ENCODE assay signal across 26 cellular contexts in the genomic region with DNA sequence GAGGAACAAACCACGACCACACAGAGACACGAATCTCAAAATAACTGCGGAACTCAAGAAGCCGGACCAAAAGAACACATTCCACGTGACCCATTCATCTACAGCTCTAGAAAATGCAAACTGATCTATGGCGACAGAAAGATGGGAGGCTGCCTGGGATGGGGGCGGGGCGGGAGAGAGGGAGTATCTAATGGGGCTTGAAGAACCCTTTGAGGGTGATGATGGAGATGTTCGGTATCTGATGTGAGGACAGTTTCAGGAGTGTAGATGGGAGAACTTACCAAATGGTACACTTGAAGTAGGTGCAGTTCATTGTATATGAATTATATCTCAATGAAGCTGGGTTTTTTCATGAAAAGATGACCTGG. TPM values are rescaled to one million over a fixed set of nuclear protein-coding genes. Genes with fewer than 3 reads are reported as not detected.
DNase-seq lines count a peak whose midpoint lies in the region; ATAC-seq, FAIRE-seq and TF ChIP-seq lines count a peak whose summit lies in the region.
"Had no signal": no experiment of that assay in that cellular context is flagged by ENCODE, and none has a peak within 500 bp of the region (broad histone marks: within the 10 kb centered on the region; RNA-seq: fewer than 3 reads in every experiment).

No MANE protein-coding gene starts in this region.

- H2AFZ ChIP-seq in IMR-90 (replicated peaks; ENCODE audit: low read length, poor library complexity) (no peak overlapping the region), K562 (ENCODE audit: low read depth, low read length) (peak overlapping the region; percentile 78)

- BruUV-seq in IMR-90 (replicated peaks; lab: Mats Ljungman, UMichigan): no TSS peak
- no TSS peak for BruUV-seq in K562 (replicated peaks; lab: Mats Ljungman, UMichigan)

- no peak overlapping the region for H4K5ac ChIP-seq in IMR-90 (ENCODE audit: low read depth, low read length)

- no peak overlapping the region for H3K4ac ChIP-seq in IMR-90 (ENCODE audit: low read depth, low read length)

- no peak overlapping the region for H3K27ac ChIP-seq in IMR-90 (ENCODE audit: insufficient read depth, low read length)
- no peak overlapping the region for H3K27ac ChIP-seq in K562 (ENCODE audit: extremely low read depth, low read depth, low read length)
- peak overlapping the region; percentile 73 to 84 for H3K27ac ChIP-seq in tibial artery
- H3K27ac ChIP-seq: colonic mucosa had no signal

- 0 out of 2 replicates have a peak overlapping the region, but pooled peaks have one; percentile 15 for H4K91ac ChIP-seq in IMR-90 (ENCODE audit: insufficient read depth, low read depth, low read length)

- H3K27me3 ChIP-seq in IMR-90 (ENCODE audit: control insufficient read depth, insufficient read depth, low read length) (no peaks in the 10 kb centered on the region), K562 (ENCODE audit: control insufficient read depth in 2 of 2, insufficient read depth in 2 of 2, low read length in 2 of 2) (no peaks in the 10 kb centered on the region), tibial artery (no peaks in the 10 kb centered on the region)
- H3K27me3 ChIP-seq: adrenal gland, breast epithelium, colonic mucosa had no signal

- H3K9me1 ChIP-seq in IMR-90 (ENCODE audit: insufficient read depth, low read length): peaks cover 10% of the 10 kb centered on the region
- no peaks in the 10 kb centered on the region for H3K9me1 ChIP-seq in K562 (ENCODE audit: control insufficient read depth, insufficient read depth, low read length)

- H2BK5ac ChIP-seq in IMR-90 (ENCODE audit: low read depth, low read length, poor library complexity, severe bottlenecking): no peak overlapping the region

- H3K9me3 ChIP-seq in IMR-90 (ENCODE audit: control insufficient read depth, insufficient read depth, low read length): no peaks in the 10 kb centered on the region
- H3K9me3 ChIP-seq in K562 (replicated peaks; ENCODE audit: control insufficient read depth, insufficient read depth, low read depth, low read length): no peaks in the 10 kb centered on the region; the same call in 1 of the 2 replicates
- no peaks in the 10 kb centered on the region for H3K9me3 ChIP-seq in tibial artery
- H3K9me3 ChIP-seq: adrenal gland, breast epithelium, colonic mucosa had no signal

- DNase-seq in IMR-90 (no peak), K562 (ENCODE audit: extremely low read depth in 1 of 4, low spot score in 3 of 4) (peak in 1 of 4 experiments; percentile 28), posterior vena cava (ENCODE audit: low spot score) (peak; percentile 53), tibial artery (no peak), GM19239 (ENCODE audit: insufficient read length, low spot score) (no peak), NCI-H2196 treated with DMSO at 0.1 percent for 48 hours (lab: John Stamatoyannopoulos, UW; ENCODE audit: unreplicated experiment) (no peak), GF-D8 (lab: John Stamatoyannopoulos, UW) (no peak)
- DNase-seq: activated CD8-positive, alpha-beta T cell treated with anti-CD3 and anti-CD28 coated beads for 36 hours; activated T-cell treated with anti-CD3 and anti-CD28 coated beads for 4 hours; colonic mucosa; effector memory CD4-positive, alpha-beta T cell; EL; erythroblast; foreskin fibroblast; HFFc6; hippocampal formation; immature natural killer cell; naive thymus-derived CD4-positive, alpha-beta T cell; NCI-H1417 treated with DMSO at 0.1 percent for 48 hours; NCI-H446 treated with DMSO at 0.1 percent for 48 hours; PC-3; SIG-M5 had no signal

- WGBS in IMR-90 (ENCODE audit: extremely low coverage in 2 of 2, insufficient read length in 1 of 2), 2 experiments: 80% methylated on average over 1 of the region's 9 CpGs; no CpG with 5 or more reads in 1 of the 2 experiments
- WGBS in K562 (ENCODE audit: insufficient coverage, low coverage, missing lambda C conversion rate): 35% methylated on average over 9 of the region's 9 CpGs

- dilution Hi-C loops in IMR-90 (cut with HindIII; ENCODE audit: low sequenced_read_pairs, unreplicated experiment): no loop called here

- ATAC-seq in IMR-90 (ENCODE audit: low read depth): no peak
- ATAC-seq in K562: peak; percentile 30; the same call in 1 of the 3 replicates
- ATAC-seq: activated CD4-positive, CD25-positive, alpha-beta regulatory T cell treated with anti-CD3 and anti-CD28 coated beads, Interleukin-2, amount 50 U/mL, for 24 hours; activated CD8-positive, alpha-beta T cell treated with anti-CD3 and anti-CD28 coated beads for 36 hours; PC-3 had no signal

- no peak for TF ChIP-seq EP300 in K562 (IDR thresholded peaks at IDR 0.05; ENCODE audit: low read length)

- no peak overlapping the region; the same call in none of the 2 replicates for H2AK5ac ChIP-seq in IMR-90 (ENCODE audit: low read depth, low read length)

- H4K20me1 ChIP-seq in IMR-90 (ENCODE audit: insufficient read depth, low read length) (no peaks in the 10 kb centered on the region), K562 (replicated peaks; ENCODE audit: control insufficient read depth, insufficient read depth, low read length) (no peaks in the 10 kb centered on the region)

- no peaks in the 10 kb centered on the region for H3K79me2 ChIP-seq in K562 (ENCODE audit: control insufficient read depth, insufficient read depth, low read length)

- no peak overlapping the region for H3K4me3 ChIP-seq in IMR-90 (ENCODE audit: insufficient read depth, low read depth, low read length)
- H3K4me3 ChIP-seq in K562: no peak overlapping the region
- no peak overlapping the region for H3K4me3 ChIP-seq in tibial artery
- H3K4me3 ChIP-seq: adrenal gland, breast epithelium, colonic mucosa had no signal

- peak overlapping the region; percentile 51; the same call in 1 of the 2 replicates for H2BK20ac ChIP-seq in IMR-90 (ENCODE audit: low read depth, low read length)

- H3K79me1 ChIP-seq in IMR-90 (ENCODE audit: low read depth in 1 of 2, low read length in 2 of 2): no peaks in the 10 kb centered on the region

- H3K36me3 ChIP-seq in IMR-90 (ENCODE audit: control insufficient read depth, insufficient read depth, low read length) (no peaks in the 10 kb centered on the region), K562 (ENCODE audit: control insufficient read depth, insufficient read depth, low read length) (no peaks in the 10 kb centered on the region), tibial artery (no peaks in the 10 kb centered on the region)
- H3K36me3 ChIP-seq: adrenal gland, breast epithelium, colonic mucosa had no signal

- no peak overlapping the region for H4K8ac ChIP-seq in IMR-90 (ENCODE audit: low read depth in 2 of 2, low read length in 2 of 2)

- no peak overlapping the region for H3K56ac ChIP-seq in IMR-90 (ENCODE audit: extremely low read depth, insufficient read depth, low read length)

- FAIRE-seq in K562 (lab: Jason Lieb, UNC): peak; percentile 26
- no peak for FAIRE-seq in GM19239 (lab: Jason Lieb, UNC)
- FAIRE-seq: urothelium cell line had no signal

- TF ChIP-seq RAD21 in IMR-90 (IDR thresholded peaks at IDR 0.05; ENCODE audit: low read length) (no peak), K562 (CRISPR knock-in tag; conservative IDR thresholded peaks at IDR 0.05 in 1 of 2, IDR thresholded peaks at IDR 0.05 in 1 of 2) (no peak)

- intact Hi-C loops in IMR-90 (cut with micrococcal nuclease) (no loop called here), K562 (cut with micrococcal nuclease) (no loop called here), posterior vena cava (cut with DNase I) (loop anchor here in 1 of 2 donors (1.0 kb wide), 1 partner anchor 165 kb away; the partner anchor contains the start of gene TAF1B), tibial artery (cut with DNase I; ENCODE audit: low total_unique reads) (loop anchor here (5.0 kb wide), 1 partner anchor 34 kb away; the partner anchor contains the start of gene KLF11)

- H3K18ac ChIP-seq in IMR-90 (ENCODE audit: low read depth, low read length): no peak overlapping the region

- TF ChIP-seq CTCF in IMR-90 (conservative IDR thresholded peaks at IDR 0.05; ENCODE audit: low read depth, low read length): no peak
- no peak for TF ChIP-seq CTCF in K562 (IDR thresholded peaks at IDR 0.05 in 2 of 3, conservative IDR thresholded peaks at IDR 0.05 in 1 of 3; ENCODE audit: insufficient read depth in 2 of 3, low read depth in 1 of 3, low read length in 3 of 3)
- no peak for TF ChIP-seq CTCF in tibial artery (IDR thresholded peaks at IDR 0.05)

- H3K9ac ChIP-seq in IMR-90 (ENCODE audit: low read depth, low read length): no peak overlapping the region
- peak overlapping the region in 1 of 2 experiments; percentile 47; a peak in 1 of 4 replicates for H3K9ac ChIP-seq in K562 (ENCODE audit: insufficient read depth in 1 of 2, low read depth in 2 of 2, low read length in 2 of 2)

- no peak overlapping the region for H3K4me2 ChIP-seq in IMR-90 (ENCODE audit: low read depth, low read length)
- peak overlapping the region; percentile 17; the same call in 1 of the 2 replicates for H3K4me2 ChIP-seq in K562 (ENCODE audit: insufficient read depth, low read length)

- peaks cover 28% of the 10 kb centered on the region for H3K4me1 ChIP-seq in IMR-90 (ENCODE audit: control insufficient read depth, insufficient read depth, low read length)
- peaks cover 8 to 40% of the 10 kb centered on the region in 2 experiments for H3K4me1 ChIP-seq in K562 (replicated peaks in 1 of 2; ENCODE audit: control insufficient read depth in 2 of 2, insufficient read depth in 2 of 2, low read length in 2 of 2)
- peaks cover 3 to 60% (median 52%) of the 10 kb centered on the region in 4 donors for H3K4me1 ChIP-seq in tibial artery
- H3K4me1 ChIP-seq: colonic mucosa had no signal

- CTCF ChIA-PET in IMR-90 (lab: Yijun Ruan, JAX): interaction anchor here (1.5 kb wide), 1 partner anchor 19 kb away, joined by 4 read pairs; no protein-coding TSS in a partner anchor
- CTCF ChIA-PET in K562 (lab: Yijun Ruan, JAX; ENCODE audit: low intra/inter-chr PET ratio): no interaction called here

- H2BK120ac ChIP-seq in IMR-90 (ENCODE audit: low read depth, low read length): no peak overlapping the region

- no peak overlapping the region for H3K14ac ChIP-seq in IMR-90 (replicated peaks; ENCODE audit: low read depth, low read length)

- peak overlapping the region; percentile 28; the same call in 1 of the 3 replicates for H2BK15ac ChIP-seq in IMR-90 (ENCODE audit: low read depth, low read length)

- H3K23ac ChIP-seq in IMR-90 (ENCODE audit: low read depth, low read length): no peak overlapping the region

- H2AK9ac ChIP-seq in IMR-90 (replicated peaks; ENCODE audit: low read depth, low read length, poor library complexity): no peak overlapping the region

- TF ChIP-seq POLR2A in IMR-90 (IDR thresholded peaks at IDR 0.05; ENCODE audit: low read depth, low read length) (no peak), K562 (conservative IDR thresholded peaks at IDR 0.05) (no peak)

- POLR2A ChIA-PET in IMR-90 (lab: Charles Lee; ENCODE audit: unreplicated experiment): no interaction called here
- POLR2A ChIA-PET in K562 (lab: Yijun Ruan, JAX): interaction anchor here (0.9 to 1.2 kb wide), 4 partner anchors 11 to 165 kb away, joined by 3 to 4 read pairs (median 4); no protein-coding TSS in a partner anchor

- in situ Hi-C loops in IMR-90 (cut with MboI; ENCODE audit: low sequenced_read_pairs) (no loop called here), K562 (cut with MboI) (no loop called here)

RNA-seq across cellular contexts. Expression of gene KLF11, which starts 34.6 kb away (rescaled TPM):
- total RNA-seq in IMR-90 (2012; rRNA removed) (2.0 and 2.2 TPM in 2 replicates), K562 (2014; rRNA removed) (5.6 and 8.7 TPM in 2 replicates), K562 (2014; rRNA removed; fragmentation: Illumina TruSeq; extraction: Trizol) (6.1 and 6.5 TPM in 2 replicates), K562 (2015; rRNA removed; fragmentation: Illumina TruSeq; extraction: Trizol) (6.7 and 7.1 TPM in 2 replicates), K562 (2021) (13.1 and 13.4 TPM in 2 replicates), posterior vena cava (10 to 100 TPM; 25.0 to 55.4 TPM)
- polyA plus RNA-seq in IMR-90 (2012; rRNA removed) (2.4 and 2.5 TPM in 2 replicates), K562 (2011; rRNA removed) (11.4 and 19.6 TPM in 2 replicates), K562 (2014; fragmentation: Illumina TruSeq; extraction: Trizol) (10.7 and 10.8 TPM in 2 replicates), K562 (2014; fragmentation: Nextera tagmentation; extraction: Ambion mirVana) (1 to 10 TPM; 2.1 to 3.0 TPM), K562 (2014; rRNA removed) (6.2 and 6.5 TPM in 2 replicates)
- polyA plus RNA-seq in IMR-90 (2012; cell fraction: cytosol; rRNA removed): 2.4 TPM in 2 replicates
- polyA plus RNA-seq in IMR-90 (2012; cell fraction: nucleus; rRNA removed; ENCODE audit: low replicate concordance): 2.3 and 3.4 TPM in 2 replicates
- 14.2 and 14.4 TPM in 2 replicates for total RNA-seq in K562 (2011; cell fraction: chromatin; rRNA removed; ENCODE audit: low replicate concordance)
- 11.3 and 12.0 TPM in 2 replicates for total RNA-seq in K562 (2011; cell fraction: nucleolus; rRNA removed)
- total RNA-seq in K562 (2011; cell fraction: nucleoplasm; rRNA removed): 14.4 and 15.9 TPM in 2 replicates
- 7.0 and 9.5 TPM in 2 replicates for polyA plus RNA-seq in K562 (2011; cell fraction: cytosol; rRNA removed)
- polyA plus RNA-seq in K562 (2011; cell fraction: nucleus; rRNA removed): 12.5 and 13.4 TPM in 2 replicates
- 5.1 and 7.4 TPM in 2 replicates for polyA plus RNA-seq in K562 (2012)
- 11.9 and 14.6 TPM in 2 replicates for polyA minus RNA-seq in K562 (2011; rRNA and poly(A)+ RNA removed)
- polyA minus RNA-seq in K562 (2011; cell fraction: cytosol; rRNA and poly(A)+ RNA removed): 7.5 and 8.1 TPM in 2 replicates
- 4.7 and 8.6 TPM in 2 replicates for polyA minus RNA-seq in K562 (2011; cell fraction: nucleus; rRNA and poly(A)+ RNA removed)

RNA-seq across cellular contexts. Expression of gene GRHL1, which starts 57.3 kb away (rescaled TPM):
- total RNA-seq in IMR-90 (2012; rRNA removed) (0.18 and 0.56 TPM in 2 replicates), K562 (2014; rRNA removed) (4.2 and 4.5 TPM in 2 replicates), K562 (2014; rRNA removed; fragmentation: Illumina TruSeq; extraction: Trizol) (5.1 and 5.4 TPM in 2 replicates), K562 (2015; rRNA removed; fragmentation: Illumina TruSeq; extraction: Trizol) (3.2 and 3.4 TPM in 2 replicates), K562 (2021) (4.6 and 5.5 TPM in 2 replicates), posterior vena cava (1 to 10 TPM; 1.9 to 2.3 TPM)
- polyA plus RNA-seq in IMR-90 (2012; rRNA removed) (0.21 and 0.26 TPM in 2 replicates), K562 (2011; rRNA removed) (6.1 and 6.5 TPM in 2 replicates), K562 (2014; fragmentation: Illumina TruSeq; extraction: Trizol) (4.4 and 5.0 TPM in 2 replicates), K562 (2014; fragmentation: Nextera tagmentation; extraction: Ambion mirVana) (1 to 10 TPM; 1.7 to 1.9 TPM), K562 (2014; rRNA removed) (4.7 and 5.8 TPM in 2 replicates)
- 0.03 and 0.04 TPM in 2 replicates for polyA plus RNA-seq in IMR-90 (2012; cell fraction: cytosol; rRNA removed)
- 0.29 and 1.5 TPM in 2 replicates for polyA plus RNA-seq in IMR-90 (2012; cell fraction: nucleus; rRNA removed; ENCODE audit: low replicate concordance)
- total RNA-seq in K562 (2011; cell fraction: chromatin; rRNA removed; ENCODE audit: low replicate concordance): 15.0 and 18.7 TPM in 2 replicates
- total RNA-seq in K562 (2011; cell fraction: nucleolus; rRNA removed): 7.2 and 9.7 TPM in 2 replicates
- 10.6 and 15.3 TPM in 2 replicates for total RNA-seq in K562 (2011; cell fraction: nucleoplasm; rRNA removed)
- polyA plus RNA-seq in K562 (2011; cell fraction: cytosol; rRNA removed): 1.2 and 3.5 TPM in 2 replicates
- polyA plus RNA-seq in K562 (2011; cell fraction: nucleus; rRNA removed): 18.4 and 19.2 TPM in 2 replicates
- 2.1 and 7.1 TPM in 2 replicates for polyA plus RNA-seq in K562 (2012)
- polyA minus RNA-seq in K562 (2011; rRNA and poly(A)+ RNA removed): 9.8 and 10.6 TPM in 2 replicates
- 2.2 and 2.6 TPM in 2 replicates for polyA minus RNA-seq in K562 (2011; cell fraction: cytosol; rRNA and poly(A)+ RNA removed)
- polyA minus RNA-seq in K562 (2011; cell fraction: nucleus; rRNA and poly(A)+ RNA removed): 9.3 and 13.6 TPM in 2 replicates

Comparison
In these comparisons a context has a peak if more than half of its experiments do, and no peak if none do; other contexts are left out.
1. H3K27ac ChIP-seq: peak in tibial artery (2 of 2); none in IMR-90 (single experiment) and K562 (single experiment).